Comparison of ENCODE assay signal across 21 cellular contexts in the genomic region with DNA sequence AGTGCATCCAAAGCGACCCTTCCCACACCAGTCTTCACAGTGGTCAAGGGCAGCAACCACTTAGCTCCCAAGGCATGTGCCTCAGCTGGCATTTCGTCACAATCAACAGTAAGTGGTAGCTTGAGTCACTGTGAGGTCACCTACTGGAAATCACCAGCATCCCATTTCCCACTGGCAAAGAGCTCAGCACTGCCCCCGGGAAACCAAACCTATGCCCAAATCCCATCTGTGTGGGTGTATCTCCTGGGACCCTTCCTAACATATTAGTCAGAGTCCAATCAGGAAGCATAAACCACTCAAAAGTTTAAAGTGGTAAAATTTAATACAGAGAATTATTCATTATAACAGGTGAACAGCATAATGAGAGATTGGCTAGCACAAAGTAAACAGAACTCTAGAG. TPM values are rescaled to one million over a fixed set of nuclear protein-coding genes. Genes with fewer than 3 reads are reported as not detected.
"Had no signal": no experiment of that assay in that cellular context is flagged by ENCODE, and none has a peak within 500 bp of the region (broad histone marks: within the 10 kb centered on the region; RNA-seq: fewer than 3 reads in every experiment).

No MANE protein-coding gene starts in this region.

RNA-seq across cellular contexts. Expression of a gene that starts 47.2 kb away (rescaled TPM):
- total RNA-seq: dermis blood vessel endothelial cell, endothelial cell of umbilical vein, epithelial cell of proximal tubule, esophagus muscularis mucosa, fibroblast of villous mesenchyme, foreskin keratinocyte, frontal cortex, heart left ventricle, hepatocyte, kidney, left colon, left lobe of liver, left ventricle myocardium inferior, lung, mammary epithelial cell, mononuclear cell, mucosa of gallbladder had no signal
- polyA plus RNA-seq: endothelial cell of umbilical vein, esophagus, fibroblast of lung, foreskin keratinocyte, heart left ventricle, hepatocyte, immature natural killer cell, liver, lung, mammary epithelial cell had no signal
